In genomic region chr4:184825394-184826314, GRCh38 we compare ENCODE assay signal across 8 cellular contexts. TPM values are rescaled to one million over a fixed set of nuclear protein-coding genes. Genes with fewer than 3 reads are reported as not detected.
DNase-seq lines count a peak whose midpoint lies in the region; ATAC-seq lines count a peak whose summit lies in the region.

Gene ACSL1, minus strand, starts transcription at chr4:184825968. Its CDS starts 22,454 bp downstream, at chr4:184803514.

- H2BK15ac ChIP-seq in mesendoderm (replicated peaks; ENCODE audit: low read depth), result no peak within 1 kb of the TSS

- H3K79me1 ChIP-seq in mesendoderm (ENCODE audit: low read length), result no peaks in the 10 kb centered on the region

- no peak within 1 kb of the TSS for H2AK5ac ChIP-seq in mesendoderm (ENCODE audit: low read length)

- ATAC-seq in GM18868 (IDR thresholded peaks at IDR 0.05; ENCODE audit: unreplicated experiment) (peak; percentile 68), HG03097 (IDR thresholded peaks at IDR 0.05; ENCODE audit: low FRiP score, unreplicated experiment) (peak; percentile 56)

- H2BK5ac ChIP-seq in mesendoderm (ENCODE audit: low read length), result no peak within 1 kb of the TSS

- no peaks in the 10 kb centered on the region for H3K36me3 ChIP-seq in effector memory CD4-positive, alpha-beta T cell (ENCODE audit: control insufficient read depth, insufficient read depth, low read length)
- H3K36me3 ChIP-seq in mesendoderm (ENCODE audit: control insufficient read depth, insufficient read depth, low read length), result no peaks in the 10 kb centered on the region

- H3K9me3 ChIP-seq in effector memory CD4-positive, alpha-beta T cell (ENCODE audit: control insufficient read depth, low read length), result no peaks in the 10 kb centered on the region

- H3K4ac ChIP-seq in mesendoderm (ENCODE audit: low read depth, low read length), result no peak within 1 kb of the TSS

- peak within 1 kb of the TSS; percentile 94 for H3K4me2 ChIP-seq in mesendoderm (ENCODE audit: low read length)

- no peak within 1 kb of the TSS for H3K18ac ChIP-seq in mesendoderm (ENCODE audit: low read length)

- no peaks in the 10 kb centered on the region for H3K27me3 ChIP-seq in effector memory CD4-positive, alpha-beta T cell (replicated peaks; ENCODE audit: control insufficient read depth, insufficient read depth, low read length, poor library complexity, severe bottlenecking)
- peaks cover 26% of the 10 kb centered on the region for H3K27me3 ChIP-seq in mesendoderm (ENCODE audit: insufficient read depth, low read length, poor library complexity)

- no peak within 1 kb of the TSS for H4K5ac ChIP-seq in mesendoderm (ENCODE audit: low read length)

- H3K4me1 ChIP-seq in effector memory CD4-positive, alpha-beta T cell (ENCODE audit: control insufficient read depth, insufficient read depth, low read length, poor library complexity, severe bottlenecking), result peaks cover 14% of the 10 kb centered on the region
- no peaks in the 10 kb centered on the region for H3K4me1 ChIP-seq in mesendoderm (ENCODE audit: control insufficient read depth, low read depth, low read length)

- peak within 1 kb of the TSS; percentile 54 for H3K9ac ChIP-seq in mesendoderm (ENCODE audit: low read length)

- DNase-seq in AG08396 (ENCODE audit: low spot score) (peak; percentile 98), NCI-H774 (lab: John Stamatoyannopoulos, UW) (peak; percentile 23), mesendoderm (peak; percentile 69)
- peak; percentile 89 for DNase-seq in activated CD8-positive, alpha-beta memory T cell treated with anti-CD3 and anti-CD28 coated beads for 24 hours
- peak; percentile 67 to 71 (median 71) for DNase-seq in effector memory CD4-positive, alpha-beta T cell
- DNase-seq in stimulated activated CD8-positive, alpha-beta memory T cell treated with anti-CD3 and anti-CD28 coated beads, Interleukin-15, amount 100 ng/mL, for 24 hours (ENCODE audit: low read depth), result peak; percentile 67

- H2BK120ac ChIP-seq in mesendoderm (ENCODE audit: low read depth, low read length), result no peak within 1 kb of the TSS

- H4K8ac ChIP-seq in mesendoderm (ENCODE audit: low read depth, low read length), result no peak within 1 kb of the TSS

- peak within 1 kb of the TSS; percentile 82 for H3K4me3 ChIP-seq in effector memory CD4-positive, alpha-beta T cell (ENCODE audit: insufficient read depth, low read depth, low read length, poor library complexity, severe bottlenecking)
- peak within 1 kb of the TSS; percentile 32 for H3K4me3 ChIP-seq in mesendoderm (ENCODE audit: low read length)

- peak within 1 kb of the TSS; percentile 70 for H3K56ac ChIP-seq in mesendoderm (ENCODE audit: low read length)

- H3K27ac ChIP-seq in effector memory CD4-positive, alpha-beta T cell (ENCODE audit: insufficient read depth, low read length, poor library complexity, severe bottlenecking), result peak within 1 kb of the TSS; percentile 61
- no peak within 1 kb of the TSS for H3K27ac ChIP-seq in mesendoderm (ENCODE audit: low read depth, low read length)

- no CpG with 5 or more reads among the region's 139 CpGs for WGBS in mesendoderm (ENCODE audit: extremely low coverage, insufficient coverage, low lambda C conversion rate)

- H3K23ac ChIP-seq in mesendoderm (ENCODE audit: low read length), result no peak within 1 kb of the TSS

- no peaks in the 10 kb centered on the region for H3K79me2 ChIP-seq in mesendoderm (ENCODE audit: control insufficient read depth, insufficient read depth, low read length)

RNA-seq across cellular contexts. Expression of gene ACSL1, which starts in this region (rescaled TPM):
- polyA plus RNA-seq in mesendoderm (2013, experiment 1 of 2), result 4.4 TPM
- 4.5 TPM for polyA plus RNA-seq in mesendoderm (2013, experiment 2 of 2)

Comparison
In these comparisons a context has a peak if more than half of its experiments do, and no peak if none do; other contexts are left out.
1. DNase-seq: peak in every context shown above with its lines; median percentile 98 in AG08396; 89 in activated CD8-positive, alpha-beta memory T cell treated with anti-CD3 and anti-CD28 coated beads for 24 hours; 71 in effector memory CD4-positive, alpha-beta T cell; 69 in mesendoderm; 67 in stimulated activated CD8-positive, alpha-beta memory T cell treated with anti-CD3 and anti-CD28 coated beads, Interleukin-15, amount 100 ng/mL, for 24 hours; 23 in NCI-H774.